Comparison of ENCODE assay signal across 3 cellular contexts in the genomic region with DNA sequence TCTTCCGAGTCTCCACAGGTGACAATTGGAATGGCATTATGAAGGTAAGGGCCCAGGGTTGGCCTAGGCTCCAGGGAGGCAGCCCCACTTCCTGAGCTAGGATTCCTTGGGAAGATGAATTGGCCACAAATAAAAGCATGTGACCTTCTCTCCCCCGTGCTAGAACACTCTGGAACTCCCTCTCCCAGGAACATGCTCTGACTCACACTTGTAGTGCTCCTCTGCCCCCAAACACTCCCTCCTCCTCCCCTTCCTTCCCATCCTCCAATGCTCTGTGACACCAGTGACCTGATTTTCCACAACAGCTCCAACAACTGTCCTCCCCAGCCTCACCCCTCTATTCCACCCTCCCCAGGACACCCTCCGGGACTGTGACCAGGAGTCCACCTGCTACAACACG.
TF ChIP-seq lines count a peak whose summit lies in the region.

No MANE protein-coding gene starts in this region.

TF ChIP-seq in A549, 52 proteins besides CTCF, POLR2A, EP300 and RAD21:
- no peak for TF ChIP-seq GATA3 (IDR thresholded peaks at IDR 0.05; ENCODE audit: borderline replicate concordance)
- TF ChIP-seq, protein P1, sequence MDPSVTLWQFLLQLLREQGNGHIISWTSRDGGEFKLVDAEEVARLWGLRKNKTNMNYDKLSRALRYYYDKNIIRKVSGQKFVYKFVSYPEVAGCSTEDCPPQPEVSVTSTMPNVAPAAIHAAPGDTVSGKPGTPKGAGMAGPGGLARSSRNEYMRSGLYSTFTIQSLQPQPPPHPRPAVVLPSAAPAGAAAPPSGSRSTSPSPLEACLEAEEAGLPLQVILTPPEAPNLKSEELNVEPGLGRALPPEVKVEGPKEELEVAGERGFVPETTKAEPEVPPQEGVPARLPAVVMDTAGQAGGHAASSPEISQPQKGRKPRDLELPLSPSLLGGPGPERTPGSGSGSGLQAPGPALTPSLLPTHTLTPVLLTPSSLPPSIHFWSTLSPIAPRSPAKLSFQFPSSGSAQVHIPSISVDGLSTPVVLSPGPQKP (IDR thresholded peaks at IDR 0.05; ENCODE audit: low read depth, low read length), result no peak
- TF ChIP-seq, protein P2, sequence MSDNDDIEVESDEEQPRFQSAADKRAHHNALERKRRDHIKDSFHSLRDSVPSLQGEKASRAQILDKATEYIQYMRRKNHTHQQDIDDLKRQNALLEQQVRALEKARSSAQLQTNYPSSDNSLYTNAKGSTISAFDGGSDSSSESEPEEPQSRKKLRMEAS (IDR thresholded peaks at IDR 0.05), result 0 out of 2 replicates have a peak, but pooled peaks have one; percentile 36
- no peak for TF ChIP-seq KDM5A (IDR thresholded peaks at IDR 0.05)
TF ChIP-seq in A549: peak in this region for 1.

TF ChIP-seq in IMR-90, 13 proteins besides CTCF, POLR2A, EP300 and RAD21:
- TF ChIP-seq, protein P3, sequence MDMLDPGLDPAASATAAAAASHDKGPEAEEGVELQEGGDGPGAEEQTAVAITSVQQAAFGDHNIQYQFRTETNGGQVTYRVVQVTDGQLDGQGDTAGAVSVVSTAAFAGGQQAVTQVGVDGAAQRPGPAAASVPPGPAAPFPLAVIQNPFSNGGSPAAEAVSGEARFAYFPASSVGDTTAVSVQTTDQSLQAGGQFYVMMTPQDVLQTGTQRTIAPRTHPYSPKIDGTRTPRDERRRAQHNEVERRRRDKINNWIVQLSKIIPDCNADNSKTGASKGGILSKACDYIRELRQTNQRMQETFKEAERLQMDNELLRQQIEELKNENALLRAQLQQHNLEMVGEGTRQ (IDR thresholded peaks at IDR 0.05; ENCODE audit: low read depth, low read length), result peak; percentile 25; the same call in 1 of the 2 replicates
- TF ChIP-seq NFE2L2 (IDR thresholded peaks at IDR 0.05; ENCODE audit: low read depth, low read length), result no peak
TF ChIP-seq in IMR-90: peak in this region for 1.

TF ChIP-seq in K562, 482 proteins besides CTCF, POLR2A, EP300 and RAD21 (continues in another document):
- TF ChIP-seq PML (IDR thresholded peaks at IDR 0.05; ENCODE audit: low read length), result no peak
- no peak for TF ChIP-seq NCOA2 (IDR thresholded peaks at IDR 0.05; ENCODE audit: partially characterized antibody in 2 of 2)
- TF ChIP-seq, protein P4, sequence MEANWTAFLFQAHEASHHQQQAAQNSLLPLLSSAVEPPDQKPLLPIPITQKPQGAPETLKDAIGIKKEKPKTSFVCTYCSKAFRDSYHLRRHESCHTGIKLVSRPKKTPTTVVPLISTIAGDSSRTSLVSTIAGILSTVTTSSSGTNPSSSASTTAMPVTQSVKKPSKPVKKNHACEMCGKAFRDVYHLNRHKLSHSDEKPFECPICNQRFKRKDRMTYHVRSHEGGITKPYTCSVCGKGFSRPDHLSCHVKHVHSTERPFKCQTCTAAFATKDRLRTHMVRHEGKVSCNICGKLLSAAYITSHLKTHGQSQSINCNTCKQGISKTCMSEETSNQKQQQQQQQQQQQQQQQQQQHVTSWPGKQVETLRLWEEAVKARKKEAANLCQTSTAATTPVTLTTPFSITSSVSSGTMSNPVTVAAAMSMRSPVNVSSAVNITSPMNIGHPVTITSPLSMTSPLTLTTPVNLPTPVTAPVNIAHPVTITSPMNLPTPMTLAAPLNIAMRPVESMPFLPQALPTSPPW (CRISPR knock-in tag; IDR thresholded peaks at IDR 0.05), result peak; percentile 35; the same call in 1 of the 2 replicates
- TF ChIP-seq, protein P5, sequence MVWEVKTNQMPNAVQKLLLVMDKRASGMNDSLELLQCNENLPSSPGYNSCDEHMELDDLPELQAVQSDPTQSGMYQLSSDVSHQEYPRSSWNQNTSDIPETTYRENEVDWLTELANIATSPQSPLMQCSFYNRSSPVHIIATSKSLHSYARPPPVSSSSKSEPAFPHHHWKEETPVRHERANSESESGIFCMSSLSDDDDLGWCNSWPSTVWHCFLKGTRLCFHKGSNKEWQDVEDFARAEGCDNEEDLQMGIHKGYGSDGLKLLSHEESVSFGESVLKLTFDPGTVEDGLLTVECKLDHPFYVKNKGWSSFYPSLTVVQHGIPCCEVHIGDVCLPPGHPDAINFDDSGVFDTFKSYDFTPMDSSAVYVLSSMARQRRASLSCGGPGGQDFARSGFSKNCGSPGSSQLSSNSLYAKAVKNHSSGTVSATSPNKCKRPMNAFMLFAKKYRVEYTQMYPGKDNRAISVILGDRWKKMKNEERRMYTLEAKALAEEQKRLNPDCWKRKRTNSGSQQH (CRISPR knock-in tag; IDR thresholded peaks at IDR 0.05), result 0 out of 2 replicates have a peak, but pooled peaks have one; percentile 20
- no peak for TF ChIP-seq TCFL5 (CRISPR knock-in tag; conservative IDR thresholded peaks at IDR 0.05)
- TF ChIP-seq SIN3A (IDR thresholded peaks at IDR 0.05; ENCODE audit: borderline replicate concordance in 2 of 2, control insufficient read depth in 1 of 2, low read depth in 2 of 2, low read length in 2 of 2), result no peak
- TF ChIP-seq, protein P6, sequence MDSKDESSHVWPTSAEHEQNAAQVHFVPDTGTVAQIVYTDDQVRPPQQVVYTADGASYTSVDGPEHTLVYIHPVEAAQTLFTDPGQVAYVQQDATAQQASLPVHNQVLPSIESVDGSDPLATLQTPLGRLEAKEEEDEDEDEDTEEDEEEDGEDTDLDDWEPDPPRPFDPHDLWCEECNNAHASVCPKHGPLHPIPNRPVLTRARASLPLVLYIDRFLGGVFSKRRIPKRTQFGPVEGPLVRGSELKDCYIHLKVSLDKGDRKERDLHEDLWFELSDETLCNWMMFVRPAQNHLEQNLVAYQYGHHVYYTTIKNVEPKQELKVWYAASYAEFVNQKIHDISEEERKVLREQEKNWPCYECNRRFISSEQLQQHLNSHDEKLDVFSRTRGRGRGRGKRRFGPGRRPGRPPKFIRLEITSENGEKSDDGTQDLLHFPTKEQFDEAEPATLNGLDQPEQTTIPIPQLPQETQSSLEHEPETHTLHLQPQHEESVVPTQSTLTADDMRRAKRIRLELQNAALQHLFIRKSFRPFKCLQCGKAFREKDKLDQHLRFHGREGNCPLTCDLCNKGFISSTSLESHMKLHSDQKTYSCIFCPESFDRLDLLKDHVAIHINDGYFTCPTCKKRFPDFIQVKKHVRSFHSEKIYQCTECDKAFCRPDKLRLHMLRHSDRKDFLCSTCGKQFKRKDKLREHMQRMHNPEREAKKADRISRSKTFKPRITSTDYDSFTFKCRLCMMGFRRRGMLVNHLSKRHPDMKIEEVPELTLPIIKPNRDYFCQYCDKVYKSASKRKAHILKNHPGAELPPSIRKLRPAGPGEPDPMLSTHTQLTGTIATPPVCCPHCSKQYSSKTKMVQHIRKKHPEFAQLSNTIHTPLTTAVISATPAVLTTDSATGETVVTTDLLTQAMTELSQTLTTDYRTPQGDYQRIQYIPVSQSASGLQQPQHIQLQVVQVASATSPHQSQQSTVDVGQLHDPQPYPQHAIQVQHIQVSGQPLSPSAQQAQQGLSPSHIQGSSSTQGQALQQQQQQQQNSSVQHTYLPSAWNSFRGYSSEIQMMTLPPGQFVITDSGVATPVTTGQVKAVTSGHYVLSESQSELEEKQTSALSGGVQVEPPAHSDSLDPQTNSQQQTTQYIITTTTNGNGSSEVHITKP (IDR thresholded peaks at IDR 0.05; ENCODE audit: partially characterized antibody), result no peak
- TF ChIP-seq FOSL1 (tag; conservative IDR thresholded peaks at IDR 0.05), result peak; percentile 69
- TF ChIP-seq ZNF224 (CRISPR knock-in tag; IDR thresholded peaks at IDR 0.05), result no peak
- no peak for TF ChIP-seq TAF15 (IDR thresholded peaks at IDR 0.05; ENCODE audit: low read depth, low read length)
- no peak for TF ChIP-seq TAF9B (IDR thresholded peaks at IDR 0.05; ENCODE audit: partially characterized antibody)
- TF ChIP-seq ZNF263 (CRISPR knock-in tag; IDR thresholded peaks at IDR 0.05; ENCODE audit: borderline replicate concordance), result peak; percentile 91; the same call in 1 of the 2 replicates
- no peak for TF ChIP-seq TAL1 (IDR thresholded peaks at IDR 0.05)
- TF ChIP-seq JUND (IDR thresholded peaks at IDR 0.05; ENCODE audit: borderline replicate concordance, low read depth, low read length), result peak; percentile 29; the same call in 1 of the 2 replicates
- no peak for TF ChIP-seq JUND (tag; IDR thresholded peaks at IDR 0.05; ENCODE audit: borderline replicate concordance, low read depth, low read length)
- peak; percentile 51 for TF ChIP-seq ZFP36 (IDR thresholded peaks at IDR 0.05; ENCODE audit: low read depth, low read length, partially characterized antibody)
- no peak for TF ChIP-seq E2F3 (CRISPR knock-in tag; IDR thresholded peaks at IDR 0.05)
- TF ChIP-seq SMARCE1 (IDR thresholded peaks at IDR 0.05), result no peak
- TF ChIP-seq, protein P7, sequence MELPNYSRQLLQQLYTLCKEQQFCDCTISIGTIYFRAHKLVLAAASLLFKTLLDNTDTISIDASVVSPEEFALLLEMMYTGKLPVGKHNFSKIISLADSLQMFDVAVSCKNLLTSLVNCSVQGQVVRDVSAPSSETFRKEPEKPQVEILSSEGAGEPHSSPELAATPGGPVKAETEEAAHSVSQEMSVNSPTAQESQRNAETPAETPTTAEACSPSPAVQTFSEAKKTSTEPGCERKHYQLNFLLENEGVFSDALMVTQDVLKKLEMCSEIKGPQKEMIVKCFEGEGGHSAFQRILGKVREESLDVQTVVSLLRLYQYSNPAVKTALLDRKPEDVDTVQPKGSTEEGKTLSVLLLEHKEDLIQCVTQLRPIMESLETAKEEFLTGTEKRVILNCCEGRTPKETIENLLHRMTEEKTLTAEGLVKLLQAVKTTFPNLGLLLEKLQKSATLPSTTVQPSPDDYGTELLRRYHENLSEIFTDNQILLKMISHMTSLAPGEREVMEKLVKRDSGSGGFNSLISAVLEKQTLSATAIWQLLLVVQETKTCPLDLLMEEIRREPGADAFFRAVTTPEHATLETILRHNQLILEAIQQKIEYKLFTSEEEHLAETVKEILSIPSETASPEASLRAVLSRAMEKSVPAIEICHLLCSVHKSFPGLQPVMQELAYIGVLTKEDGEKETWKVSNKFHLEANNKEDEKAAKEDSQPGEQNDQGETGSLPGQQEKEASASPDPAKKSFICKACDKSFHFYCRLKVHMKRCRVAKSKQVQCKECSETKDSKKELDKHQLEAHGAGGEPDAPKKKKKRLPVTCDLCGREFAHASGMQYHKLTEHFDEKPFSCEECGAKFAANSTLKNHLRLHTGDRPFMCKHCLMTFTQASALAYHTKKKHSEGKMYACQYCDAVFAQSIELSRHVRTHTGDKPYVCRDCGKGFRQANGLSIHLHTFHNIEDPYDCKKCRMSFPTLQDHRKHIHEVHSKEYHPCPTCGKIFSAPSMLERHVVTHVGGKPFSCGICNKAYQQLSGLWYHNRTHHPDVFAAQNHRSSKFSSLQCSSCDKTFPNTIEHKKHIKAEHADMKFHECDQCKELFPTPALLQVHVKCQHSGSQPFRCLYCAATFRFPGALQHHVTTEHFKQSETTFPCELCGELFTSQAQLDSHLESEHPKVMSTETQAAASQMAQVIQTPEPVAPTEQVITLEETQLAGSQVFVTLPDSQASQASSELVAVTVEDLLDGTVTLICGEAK (IDR thresholded peaks at IDR 0.05), result no peak
- TF ChIP-seq, protein P7 (CRISPR knock-in tag; IDR thresholded peaks at IDR 0.05), result no peak
- no peak for TF ChIP-seq ZNF134 (CRISPR knock-in tag; conservative IDR thresholded peaks at IDR 0.05)
- TF ChIP-seq, protein P8, sequence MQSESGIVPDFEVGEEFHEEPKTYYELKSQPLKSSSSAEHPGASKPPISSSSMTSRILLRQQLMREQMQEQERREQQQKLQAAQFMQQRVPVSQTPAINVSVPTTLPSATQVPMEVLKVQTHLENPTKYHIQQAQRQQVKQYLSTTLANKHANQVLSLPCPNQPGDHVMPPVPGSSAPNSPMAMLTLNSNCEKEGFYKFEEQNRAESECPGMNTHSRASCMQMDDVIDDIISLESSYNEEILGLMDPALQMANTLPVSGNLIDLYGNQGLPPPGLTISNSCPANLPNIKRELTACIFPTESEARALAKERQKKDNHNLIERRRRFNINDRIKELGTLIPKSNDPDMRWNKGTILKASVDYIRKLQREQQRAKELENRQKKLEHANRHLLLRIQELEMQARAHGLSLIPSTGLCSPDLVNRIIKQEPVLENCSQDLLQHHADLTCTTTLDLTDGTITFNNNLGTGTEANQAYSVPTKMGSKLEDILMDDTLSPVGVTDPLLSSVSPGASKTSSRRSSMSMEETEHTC (IDR thresholded peaks at IDR 0.05), result no peak
- TF ChIP-seq, protein P9, sequence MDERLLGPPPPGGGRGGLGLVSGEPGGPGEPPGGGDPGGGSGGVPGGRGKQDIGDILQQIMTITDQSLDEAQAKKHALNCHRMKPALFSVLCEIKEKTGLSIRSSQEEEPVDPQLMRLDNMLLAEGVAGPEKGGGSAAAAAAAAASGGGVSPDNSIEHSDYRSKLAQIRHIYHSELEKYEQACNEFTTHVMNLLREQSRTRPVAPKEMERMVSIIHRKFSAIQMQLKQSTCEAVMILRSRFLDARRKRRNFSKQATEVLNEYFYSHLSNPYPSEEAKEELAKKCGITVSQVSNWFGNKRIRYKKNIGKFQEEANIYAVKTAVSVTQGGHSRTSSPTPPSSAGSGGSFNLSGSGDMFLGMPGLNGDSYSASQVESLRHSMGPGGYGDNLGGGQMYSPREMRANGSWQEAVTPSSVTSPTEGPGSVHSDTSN (CRISPR knock-in tag; IDR thresholded peaks at IDR 0.05; ENCODE audit: low read depth), result no peak
- TF ChIP-seq, protein P9 (tag; conservative IDR thresholded peaks at IDR 0.05; ENCODE audit: low read depth), result no peak
- no peak for TF ChIP-seq SNIP1 (IDR thresholded peaks at IDR 0.05; ENCODE audit: low read depth)
- TF ChIP-seq ZC3H4 (CRISPR knock-in tag; IDR thresholded peaks at IDR 0.05; ENCODE audit: borderline replicate concordance), result no peak
- TF ChIP-seq L3MBTL2 (IDR thresholded peaks at IDR 0.05), result peak; percentile 36; the same call in 1 of the 2 replicates
